ENCODE assay signal across 28 cellular contexts in genomic region chr10:77493239-77493806, GRCh38.
DNase-seq lines count a peak whose midpoint lies in the region; ATAC-seq lines count a peak whose summit lies in the region.
"Had no signal": no experiment of that assay in that cellular context is flagged by ENCODE, and none has a peak within 500 bp of the region (broad histone marks: within the 10 kb centered on the region; RNA-seq: fewer than 3 reads in every experiment).

No MANE protein-coding gene starts in this region.

- H3K27me3 ChIP-seq in BLaER1 (no peaks in the 10 kb centered on the region), HAP-1 (ENCODE audit: low read depth) (no peaks in the 10 kb centered on the region)
- H3K27me3 ChIP-seq: ovary had no signal

- peak overlapping the region; percentile 79 for H3K4me2 ChIP-seq in BLaER1
- H3K4me2 ChIP-seq: A549 had no signal

- H3K4me1 ChIP-seq in BLaER1 (peaks cover 92% of the 10 kb centered on the region), HAP-1 (no peaks in the 10 kb centered on the region)

- H3K27ac ChIP-seq in BLaER1 = peak overlapping the region; percentile 57
- H3K27ac ChIP-seq: ovary had no signal

- peak overlapping the region; percentile 60 for H3K4me3 Mint-ChIP-seq in memory B cell
- H3K4me3 Mint-ChIP-seq in naive thymus-derived CD8-positive, alpha-beta T cell = no peak overlapping the region
- H3K4me3 Mint-ChIP-seq: activated CD4-positive, alpha-beta T cell treated with anti-CD3 and anti-CD28 coated beads, Interleukin-2, amount 10 ng/mL, durations not matched to agents 24 days and 14 days; CD8-positive, alpha-beta T cell; HFFc6; T-cell had no signal

- H4K20me1 ChIP-seq in BLaER1 = no peaks in the 10 kb centered on the region

- H3K4me1 Mint-ChIP-seq in memory B cell = peaks cover 5% of the 10 kb centered on the region
- H3K4me1 Mint-ChIP-seq in naive thymus-derived CD8-positive, alpha-beta T cell = peaks cover 0 to 1% (median 0%) of the 10 kb centered on the region in 4 donors
- H3K4me1 Mint-ChIP-seq: activated CD4-positive, alpha-beta T cell treated with anti-CD3 and anti-CD28 coated beads, Interleukin-2, amount 10 ng/mL, durations not matched to agents 24 days and 14 days; T-cell had no signal

- no peaks in the 10 kb centered on the region for H3K36me3 Mint-ChIP-seq in memory B cell
- no peaks in the 10 kb centered on the region for H3K36me3 Mint-ChIP-seq in naive thymus-derived CD8-positive, alpha-beta T cell
- H3K36me3 Mint-ChIP-seq: activated naive CD4-positive, alpha-beta T cell treated with anti-CD3 and anti-CD28 coated beads, Interleukin-2, amount 50 U/mL, for 72 hours; CD8-positive, alpha-beta T cell; T-cell had no signal

- ATAC-seq in GM21360 (IDR thresholded peaks at IDR 0.05; ENCODE audit: unreplicated experiment) (peak; percentile 19), HG03432 (IDR thresholded peaks at IDR 0.05; ENCODE audit: unreplicated experiment) (peak; percentile 26), memory B cell (ENCODE audit: low read depth) (peak; percentile 37), left ventricle myocardium superior (no peak)
- no peak for ATAC-seq in naive thymus-derived CD8-positive, alpha-beta T cell
- ATAC-seq: activated naive CD4-positive, alpha-beta T cell treated with anti-CD3 and anti-CD28 coated beads, Interleukin-2, amount 50 U/mL, for 72 hours; CD8-positive, alpha-beta T cell; stimulated activated naive CD8-positive, alpha-beta T cell treated with anti-CD3 and anti-CD28 coated beads, Interleukin-15, Interleukin-2, amounts not matched to agents 100 U/mL and 50 U/mL, for 24 hours; T-cell had no signal

- POLR2A ChIA-PET in naive thymus-derived CD8-positive, alpha-beta T cell (lab: Charles Lee) = no interaction called here

- intact Hi-C loops in left ventricle myocardium superior (cut with micrococcal nuclease) = no loop called here

- H3K27me3 Mint-ChIP-seq in memory B cell = peaks cover 2% of the 10 kb centered on the region
- H3K27me3 Mint-ChIP-seq in naive thymus-derived CD8-positive, alpha-beta T cell = peaks cover 0 to 9% (median 0%) of the 10 kb centered on the region in 5 donors
- H3K27me3 Mint-ChIP-seq: activated CD4-positive, alpha-beta T cell treated with anti-CD3 and anti-CD28 coated beads, Interleukin-2, amount 10 ng/mL, durations not matched to agents 24 days and 14 days had no signal

- H3K9me3 Mint-ChIP-seq in memory B cell = no peaks in the 10 kb centered on the region
- no peaks in the 10 kb centered on the region for H3K9me3 Mint-ChIP-seq in naive thymus-derived CD8-positive, alpha-beta T cell
- H3K9me3 Mint-ChIP-seq: activated CD4-positive, alpha-beta T cell treated with anti-CD3 and anti-CD28 coated beads, Interleukin-2, amount 10 ng/mL, durations not matched to agents 24 days and 14 days; activated naive CD4-positive, alpha-beta T cell treated with anti-CD3 and anti-CD28 coated beads, Interleukin-2, amount 50 U/mL, for 72 hours; activated T-helper 2 cell treated with anti-CD3 and anti-CD28 coated beads, Interferon-gamma antibody, Interleukin-2, Interleukin-4, amounts not matched to agents 10 μg/mL and 5 μg/mL and 100 μg/mL, durations not matched to agents 14 hours and 24 hours and 36 hours; CD8-positive, alpha-beta T cell; HFFc6; T-cell had no signal

- no peak overlapping the region for H3K9ac ChIP-seq in BLaER1

- H3K36me3 ChIP-seq in BLaER1 = no peaks in the 10 kb centered on the region
- no peaks in the 10 kb centered on the region for H3K36me3 ChIP-seq in HAP-1 (replicated peaks)
- H3K36me3 ChIP-seq: ovary had no signal

- in situ Hi-C loops in HAP-1 (cut with MboI; ENCODE audit: low sequenced_read_pairs) = no loop called here

- H3K9me3 ChIP-seq in BLaER1 (no peaks in the 10 kb centered on the region), HAP-1 (no peaks in the 10 kb centered on the region)
- H3K9me3 ChIP-seq: A549, ovary had no signal

- H3K27ac Mint-ChIP-seq in memory B cell = no peak overlapping the region
- H3K27ac Mint-ChIP-seq in naive thymus-derived CD8-positive, alpha-beta T cell = peak overlapping the region in 1 of 10 donors; percentile 89
- H3K27ac Mint-ChIP-seq: activated CD4-positive, alpha-beta T cell treated with anti-CD3 and anti-CD28 coated beads, Interleukin-2, amount 10 ng/mL, durations not matched to agents 24 days and 14 days; activated naive CD4-positive, alpha-beta T cell treated with anti-CD3 and anti-CD28 coated beads, Interleukin-2, amount 50 U/mL, for 72 hours; activated T-helper 2 cell treated with anti-CD3 and anti-CD28 coated beads, Interferon-gamma antibody, Interleukin-2, Interleukin-4, amounts not matched to agents 10 μg/mL and 5 μg/mL and 100 μg/mL, durations not matched to agents 14 hours and 24 hours and 36 hours; CD8-positive, alpha-beta T cell; T-cell had no signal

- no peak overlapping the region for H3K4me3 ChIP-seq in BLaER1
- H3K4me3 ChIP-seq in HAP-1 = no peak overlapping the region
- H3K4me3 ChIP-seq: A549, ovary had no signal

- DNase-seq in memory B cell (ENCODE audit: low spot score in 2 of 2) (no peak), HAP-1 (ENCODE audit: low spot score in 2 of 2) (no peak), left ventricle myocardium superior (no peak)
- no peak for DNase-seq in naive thymus-derived CD8-positive, alpha-beta T cell
- DNase-seq in NK-92 treated with Interleukin-12 subunit alpha and Interleukin-12 subunit beta, amount 100 ng/mL, for 24 hours (lab: John Stamatoyannopoulos, UW) = no peak
- DNase-seq: activated CD4-positive, alpha-beta T cell treated with anti-CD3 and anti-CD28 coated beads, Interleukin-2, amount 10 ng/mL, durations not matched to agents 24 days and 14 days; activated CD8-positive, alpha-beta memory T cell treated with anti-CD3 and anti-CD28 coated beads for 24 hours; activated T-cell treated with anti-CD3 and anti-CD28 coated beads for 4 hours; aorta; CD8-positive, alpha-beta T cell; effector CD4-positive, alpha-beta T cell; HFFc6; hypothalamus; KG1; MM.1S; NCI-H1417 treated with DMSO at 0.1 percent for 48 hours; NCI-H2081; NCI-H526; ovary; small intestine; stimulated activated naive CD8-positive, alpha-beta T cell treated with anti-CD3 and anti-CD28 coated beads, Interleukin-15, Interleukin-2, amounts not matched to agents 100 U/mL and 50 U/mL, for 24 hours; T-cell had no signal

Comparison
In these comparisons a context has a peak if more than half of its experiments do, and no peak if none do; other contexts are left out.
1. ATAC-seq: peak in GM21360 (single experiment), HG03432 (single experiment) and memory B cell (single experiment); none in naive thymus-derived CD8-positive, alpha-beta T cell (0 of 2) and left ventricle myocardium superior (single experiment).